In genomic region chr9:111900934-111901612, GRCh38 we compare ENCODE assay signal across 1 cellular context.
TF ChIP-seq lines count a peak whose summit lies in the region.

No MANE protein-coding gene starts in this region.

TF ChIP-seq in K562, 482 proteins besides CTCF, POLR2A, EP300 and RAD21 (continued from another document and continues in another):
- TF ChIP-seq MLX (CRISPR knock-in tag; conservative IDR thresholded peaks at IDR 0.05) (no peak), ERF (CRISPR knock-in tag; IDR thresholded peaks at IDR 0.05) (no peak), SMC3 (conservative IDR thresholded peaks at IDR 0.05; ENCODE audit: insufficient read depth, low read depth, low read length) (no peak), TFAM (CRISPR knock-in tag; conservative IDR thresholded peaks at IDR 0.05) (no peak), ZNF263 (CRISPR knock-in tag; IDR thresholded peaks at IDR 0.05; ENCODE audit: borderline replicate concordance) (no peak), RCOR1 (IDR thresholded peaks at IDR 0.05; ENCODE audit: borderline replicate concordance in 1 of 2, low read depth in 2 of 2, low read length in 2 of 2) (0 out of 4 replicates have a peak, but pooled peaks of 1 of the 2 experiments have one; percentile 49), ETV6 (IDR thresholded peaks at IDR 0.05; ENCODE audit: borderline replicate concordance in 1 of 2, low read depth in 2 of 2, low read length in 1 of 2) (no peak), ETV6 (CRISPR knock-in tag; IDR thresholded peaks at IDR 0.05; ENCODE audit: borderline replicate concordance) (no peak), ZBTB8A (IDR thresholded peaks at IDR 0.05; ENCODE audit: partially characterized antibody) (no peak), CHAMP1 (IDR thresholded peaks at IDR 0.05) (no peak), PURB (CRISPR knock-in tag; IDR thresholded peaks at IDR 0.05; ENCODE audit: low read depth) (no peak), SLC30A9 (CRISPR knock-in tag; IDR thresholded peaks at IDR 0.05) (no peak), PHF8 (IDR thresholded peaks at IDR 0.05; ENCODE audit: borderline replicate concordance, low read length) (no peak), NFIX (CRISPR knock-in tag; IDR thresholded peaks at IDR 0.05; ENCODE audit: low read depth) (no peak), ZBTB34 (CRISPR knock-in tag; IDR thresholded peaks at IDR 0.05) (no peak), CHCHD3 (CRISPR knock-in tag; IDR thresholded peaks at IDR 0.05) (no peak), CREB1 (IDR thresholded peaks at IDR 0.05) (peak; percentile 45; the same call in 1 of the 2 replicates), CREB1 (CRISPR knock-in tag; IDR thresholded peaks at IDR 0.05) (no peak), CBFA2T3 (IDR thresholded peaks at IDR 0.05) (peak; percentile 95), NELFE (IDR thresholded peaks at IDR 0.05; ENCODE audit: insufficient read depth, insufficient read length) (no peak), PHB2 (IDR thresholded peaks at IDR 0.05; ENCODE audit: low read depth) (no peak; the same call in 1 of the 2 replicates), ZKSCAN1 (IDR thresholded peaks at IDR 0.05; ENCODE audit: low read depth, low read length) (no peak), NFE2 (IDR thresholded peaks at IDR 0.05; ENCODE audit: low read depth) (peak; percentile 90), E2F8 (IDR thresholded peaks at IDR 0.05; ENCODE audit: low read depth, partially characterized antibody) (no peak), NR1H2 (CRISPR knock-in tag; IDR thresholded peaks at IDR 0.05) (no peak), NR2C1 (IDR thresholded peaks at IDR 0.05) (no peak), NR2C1 (tag; IDR thresholded peaks at IDR 0.05) (no peak), RFX5 (IDR thresholded peaks at IDR 0.05; ENCODE audit: low read depth, low read length) (no peak), NCOA6 (IDR thresholded peaks at IDR 0.05) (no peak)
- TF ChIP-seq, protein P1, sequence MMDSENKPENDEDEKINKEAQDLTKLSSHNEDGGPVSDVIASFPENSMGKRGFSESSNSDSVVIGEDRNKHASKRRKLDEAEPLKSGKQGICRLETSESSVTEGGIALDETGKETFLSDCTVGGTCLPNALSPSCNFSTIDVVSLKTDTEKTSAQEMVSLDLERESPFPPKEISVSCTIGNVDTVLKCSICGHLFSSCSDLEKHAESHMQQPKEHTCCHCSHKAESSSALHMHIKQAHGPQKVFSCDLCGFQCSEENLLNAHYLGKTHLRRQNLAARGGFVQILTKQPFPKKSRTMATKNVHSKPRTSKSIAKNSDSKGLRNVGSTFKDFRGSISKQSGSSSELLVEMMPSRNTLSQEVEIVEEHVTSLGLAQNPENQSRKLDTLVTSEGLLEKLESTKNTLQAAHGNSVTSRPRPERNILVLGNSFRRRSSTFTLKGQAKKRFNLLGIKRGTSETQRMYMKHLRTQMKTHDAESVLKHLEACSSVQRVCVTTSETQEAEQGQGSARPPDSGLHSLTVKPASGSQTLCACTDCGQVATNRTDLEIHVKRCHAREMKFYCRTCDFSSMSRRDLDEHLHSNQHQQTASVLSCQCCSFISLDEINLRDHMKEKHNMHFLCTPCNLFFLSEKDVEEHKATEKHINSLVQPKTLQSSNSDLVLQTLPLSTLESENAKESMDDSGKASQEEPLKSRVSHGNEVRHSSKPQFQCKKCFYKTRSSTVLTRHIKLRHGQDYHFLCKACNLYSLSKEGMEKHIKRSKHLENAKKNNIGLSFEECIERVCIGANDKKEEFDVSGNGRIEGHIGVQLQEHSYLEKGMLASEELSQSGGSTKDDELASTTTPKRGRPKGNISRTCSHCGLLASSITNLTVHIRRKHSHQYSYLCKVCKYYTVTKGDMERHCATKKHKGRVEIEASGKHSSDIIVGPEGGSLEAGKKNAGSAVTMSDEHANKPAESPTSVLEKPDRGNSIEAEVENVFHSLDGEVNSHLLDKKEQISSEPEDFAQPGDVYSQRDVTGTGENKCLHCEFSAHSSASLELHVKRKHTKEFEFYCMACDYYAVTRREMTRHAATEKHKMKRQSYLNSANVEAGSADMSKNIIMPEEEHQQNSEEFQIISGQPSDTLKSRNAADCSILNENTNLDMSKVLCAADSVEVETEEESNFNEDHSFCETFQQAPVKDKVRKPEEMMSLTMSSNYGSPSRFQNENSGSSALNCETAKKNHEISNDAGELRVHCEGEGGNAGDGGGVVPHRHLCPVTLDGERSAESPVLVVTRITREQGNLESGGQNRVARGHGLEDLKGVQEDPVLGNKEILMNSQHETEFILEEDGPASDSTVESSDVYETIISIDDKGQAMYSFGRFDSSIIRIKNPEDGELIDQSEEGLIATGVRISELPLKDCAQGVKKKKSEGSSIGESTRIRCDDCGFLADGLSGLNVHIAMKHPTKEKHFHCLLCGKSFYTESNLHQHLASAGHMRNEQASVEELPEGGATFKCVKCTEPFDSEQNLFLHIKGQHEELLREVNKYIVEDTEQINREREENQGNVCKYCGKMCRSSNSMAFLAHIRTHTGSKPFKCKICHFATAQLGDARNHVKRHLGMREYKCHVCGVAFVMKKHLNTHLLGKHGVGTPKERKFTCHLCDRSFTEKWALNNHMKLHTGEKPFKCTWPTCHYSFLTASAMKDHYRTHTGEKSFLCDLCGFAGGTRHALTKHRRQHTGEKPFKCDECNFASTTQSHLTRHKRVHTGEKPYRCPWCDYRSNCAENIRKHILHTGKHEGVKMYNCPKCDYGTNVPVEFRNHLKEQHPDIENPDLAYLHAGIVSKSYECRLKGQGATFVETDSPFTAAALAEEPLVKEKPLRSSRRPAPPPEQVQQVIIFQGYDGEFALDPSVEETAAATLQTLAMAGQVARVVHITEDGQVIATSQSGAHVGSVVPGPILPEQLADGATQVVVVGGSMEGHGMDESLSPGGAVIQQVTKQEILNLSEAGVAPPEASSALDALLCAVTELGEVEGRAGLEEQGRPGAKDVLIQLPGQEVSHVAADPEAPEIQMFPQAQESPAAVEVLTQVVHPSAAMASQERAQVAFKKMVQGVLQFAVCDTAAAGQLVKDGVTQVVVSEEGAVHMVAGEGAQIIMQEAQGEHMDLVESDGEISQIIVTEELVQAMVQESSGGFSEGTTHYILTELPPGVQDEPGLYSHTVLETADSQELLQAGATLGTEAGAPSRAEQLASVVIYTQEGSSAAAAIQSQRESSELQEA (IDR thresholded peaks at IDR 0.05; ENCODE audit: low read depth) = no peak
- TF ChIP-seq, protein P2, sequence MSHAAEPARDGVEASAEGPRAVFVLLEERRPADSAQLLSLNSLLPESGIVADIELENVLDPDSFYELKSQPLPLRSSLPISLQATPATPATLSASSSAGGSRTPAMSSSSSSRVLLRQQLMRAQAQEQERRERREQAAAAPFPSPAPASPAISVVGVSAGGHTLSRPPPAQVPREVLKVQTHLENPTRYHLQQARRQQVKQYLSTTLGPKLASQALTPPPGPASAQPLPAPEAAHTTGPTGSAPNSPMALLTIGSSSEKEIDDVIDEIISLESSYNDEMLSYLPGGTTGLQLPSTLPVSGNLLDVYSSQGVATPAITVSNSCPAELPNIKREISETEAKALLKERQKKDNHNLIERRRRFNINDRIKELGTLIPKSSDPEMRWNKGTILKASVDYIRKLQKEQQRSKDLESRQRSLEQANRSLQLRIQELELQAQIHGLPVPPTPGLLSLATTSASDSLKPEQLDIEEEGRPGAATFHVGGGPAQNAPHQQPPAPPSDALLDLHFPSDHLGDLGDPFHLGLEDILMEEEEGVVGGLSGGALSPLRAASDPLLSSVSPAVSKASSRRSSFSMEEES (CRISPR knock-in tag; IDR thresholded peaks at IDR 0.05) = no peak
- TF ChIP-seq, protein P3, sequence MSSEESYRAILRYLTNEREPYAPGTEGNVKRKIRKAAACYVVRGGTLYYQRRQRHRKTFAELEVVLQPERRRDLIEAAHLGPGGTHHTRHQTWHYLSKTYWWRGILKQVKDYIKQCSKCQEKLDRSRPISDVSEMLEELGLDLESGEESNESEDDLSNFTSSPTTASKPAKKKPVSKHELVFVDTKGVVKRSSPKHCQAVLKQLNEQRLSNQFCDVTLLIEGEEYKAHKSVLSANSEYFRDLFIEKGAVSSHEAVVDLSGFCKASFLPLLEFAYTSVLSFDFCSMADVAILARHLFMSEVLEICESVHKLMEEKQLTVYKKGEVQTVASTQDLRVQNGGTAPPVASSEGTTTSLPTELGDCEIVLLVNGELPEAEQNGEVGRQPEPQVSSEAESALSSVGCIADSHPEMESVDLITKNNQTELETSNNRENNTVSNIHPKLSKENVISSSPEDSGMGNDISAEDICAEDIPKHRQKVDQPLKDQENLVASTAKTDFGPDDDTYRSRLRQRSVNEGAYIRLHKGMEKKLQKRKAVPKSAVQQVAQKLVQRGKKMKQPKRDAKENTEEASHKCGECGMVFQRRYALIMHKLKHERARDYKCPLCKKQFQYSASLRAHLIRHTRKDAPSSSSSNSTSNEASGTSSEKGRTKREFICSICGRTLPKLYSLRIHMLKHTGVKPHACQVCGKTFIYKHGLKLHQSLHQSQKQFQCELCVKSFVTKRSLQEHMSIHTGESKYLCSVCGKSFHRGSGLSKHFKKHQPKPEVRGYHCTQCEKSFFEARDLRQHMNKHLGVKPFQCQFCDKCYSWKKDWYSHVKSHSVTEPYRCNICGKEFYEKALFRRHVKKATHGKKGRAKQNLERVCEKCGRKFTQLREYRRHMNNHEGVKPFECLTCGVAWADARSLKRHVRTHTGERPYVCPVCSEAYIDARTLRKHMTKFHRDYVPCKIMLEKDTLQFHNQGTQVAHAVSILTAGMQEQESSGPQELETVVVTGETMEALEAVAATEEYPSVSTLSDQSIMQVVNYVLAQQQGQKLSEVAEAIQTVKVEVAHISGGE (CRISPR knock-in tag; IDR thresholded peaks at IDR 0.05) = no peak
- TF ChIP-seq, protein P4, sequence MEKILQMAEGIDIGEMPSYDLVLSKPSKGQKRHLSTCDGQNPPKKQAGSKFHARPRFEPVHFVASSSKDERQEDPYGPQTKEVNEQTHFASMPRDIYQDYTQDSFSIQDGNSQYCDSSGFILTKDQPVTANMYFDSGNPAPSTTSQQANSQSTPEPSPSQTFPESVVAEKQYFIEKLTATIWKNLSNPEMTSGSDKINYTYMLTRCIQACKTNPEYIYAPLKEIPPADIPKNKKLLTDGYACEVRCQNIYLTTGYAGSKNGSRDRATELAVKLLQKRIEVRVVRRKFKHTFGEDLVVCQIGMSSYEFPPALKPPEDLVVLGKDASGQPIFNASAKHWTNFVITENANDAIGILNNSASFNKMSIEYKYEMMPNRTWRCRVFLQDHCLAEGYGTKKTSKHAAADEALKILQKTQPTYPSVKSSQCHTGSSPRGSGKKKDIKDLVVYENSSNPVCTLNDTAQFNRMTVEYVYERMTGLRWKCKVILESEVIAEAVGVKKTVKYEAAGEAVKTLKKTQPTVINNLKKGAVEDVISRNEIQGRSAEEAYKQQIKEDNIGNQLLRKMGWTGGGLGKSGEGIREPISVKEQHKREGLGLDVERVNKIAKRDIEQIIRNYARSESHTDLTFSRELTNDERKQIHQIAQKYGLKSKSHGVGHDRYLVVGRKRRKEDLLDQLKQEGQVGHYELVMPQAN (IDR thresholded peaks at IDR 0.05; ENCODE audit: borderline replicate concordance) = no peak
